ENCODE assay signal across 9 cellular contexts in the genomic region with DNA sequence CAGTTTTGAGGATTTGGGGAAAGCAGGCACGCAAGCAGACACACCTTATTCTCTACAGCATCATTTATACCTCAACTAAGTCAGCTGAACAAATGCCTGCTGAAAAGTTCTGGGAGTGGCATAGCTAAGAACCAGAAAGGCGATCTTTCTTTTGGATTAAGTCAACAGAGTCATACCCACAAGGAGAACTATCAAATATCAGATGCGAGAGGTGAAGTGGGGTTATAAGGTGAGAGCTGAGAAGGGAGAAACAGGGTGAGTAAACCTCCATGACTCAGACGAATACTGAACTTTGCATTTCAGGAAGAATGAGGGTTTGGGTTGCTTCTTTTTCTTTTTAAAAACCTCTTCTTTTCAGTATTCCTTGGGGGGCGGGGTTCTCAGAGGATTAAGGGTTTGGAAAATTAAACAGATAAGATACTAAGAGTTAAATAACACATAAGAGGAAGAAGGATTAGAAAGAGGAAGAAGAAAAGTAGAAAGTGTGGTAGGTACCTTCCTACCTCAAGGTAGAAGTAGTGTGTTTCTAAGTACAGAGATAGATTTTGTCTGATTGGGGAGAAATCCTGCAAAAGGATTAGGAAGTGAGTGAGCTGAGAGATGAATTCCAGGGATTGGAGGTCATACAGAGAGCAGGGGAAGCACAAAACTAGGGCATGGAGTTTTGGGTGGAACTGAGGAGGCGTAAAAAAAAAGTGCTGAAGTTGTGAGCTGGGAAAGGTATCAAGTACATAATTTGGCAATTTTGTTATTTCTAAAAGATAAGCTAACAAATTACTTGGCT. TPM values are rescaled to one million over a fixed set of nuclear protein-coding genes. Genes with fewer than 3 reads are reported as not detected.
A peak's percentile ranks its signal among the peaks of the same experiment; 100 is the strongest.
DNase-seq lines count a peak whose midpoint lies in the region; ATAC-seq and TF ChIP-seq lines count a peak whose summit lies in the region.
"Had no signal": no experiment of that assay in that cellular context is flagged by ENCODE, and none has a peak within 500 bp of the region (broad histone marks: within the 10 kb centered on the region; RNA-seq: fewer than 3 reads in every experiment).

No MANE protein-coding gene starts in this region.

- TF ChIP-seq CTCF in esophagus muscularis mucosa (IDR thresholded peaks at IDR 0.05) (no peak), heart right ventricle (IDR thresholded peaks at IDR 0.05) (no peak), uterus (IDR thresholded peaks at IDR 0.05) (no peak)

- H3K36me3 ChIP-seq in esophagus muscularis mucosa (no peaks in the 10 kb centered on the region), heart right ventricle (peaks cover 0 to 5% (median 0%) of the 10 kb centered on the region in 9 donors), uterus (no peaks in the 10 kb centered on the region)

- no peaks in the 10 kb centered on the region for H3K27me3 ChIP-seq in esophagus muscularis mucosa
- no peaks in the 10 kb centered on the region for H3K27me3 ChIP-seq in heart right ventricle
- H3K27me3 ChIP-seq in uterus = no peaks in the 10 kb centered on the region

- peak; percentile 51 for ATAC-seq in GM18868 (IDR thresholded peaks at IDR 0.05; ENCODE audit: unreplicated experiment)
- no peak for ATAC-seq in heart right ventricle

- DNase-seq in A172 (ENCODE audit: low spot score) (peak; percentile 27), NCI-H69 (lab: John Stamatoyannopoulos, UW) (peak; percentile 51), fibroblast of peridontal ligament (ENCODE audit: extremely low read depth) (peak; percentile 13), HuH-7 (ENCODE audit: low spot score) (no peak), esophagus muscularis mucosa (ENCODE audit: extremely low spot score) (no peak), heart right ventricle (no peak), uterus (no peak)

- no peak for TF ChIP-seq POLR2A in esophagus muscularis mucosa (IDR thresholded peaks at IDR 0.05; ENCODE audit: low read depth)
- no peak for TF ChIP-seq POLR2A in uterus (IDR thresholded peaks at IDR 0.05)

- no peak for TF ChIP-seq EP300 in esophagus muscularis mucosa (IDR thresholded peaks at IDR 0.05)

- H3K4me3 ChIP-seq in esophagus muscularis mucosa (no peak overlapping the region), heart right ventricle (no peak overlapping the region), uterus (no peak overlapping the region)

- H3K27ac ChIP-seq in esophagus muscularis mucosa (replicated peaks in 1 of 4) (no peak overlapping the region), heart right ventricle (no peak overlapping the region), uterus (no peak overlapping the region)
- H3K27ac ChIP-seq: HL-60 had no signal

- intact Hi-C loops in esophagus muscularis mucosa (cut with DNase I) = no loop called here
- intact Hi-C loops in heart right ventricle (cut with DNase I) = no loop called here
- intact Hi-C loops in uterus (cut with DNase I; ENCODE audit: low total_unique reads) = no loop called here

- WGBS in esophagus muscularis mucosa = 85% methylated on average over 6 of the region's 6 CpGs
- WGBS in heart right ventricle, 2 donors = 84 to 86% methylated on average over 6 of the region's 6 CpGs

- H3K9me3 ChIP-seq in esophagus muscularis mucosa (no peaks in the 10 kb centered on the region), heart right ventricle (no peaks in the 10 kb centered on the region), uterus (no peaks in the 10 kb centered on the region)

- peaks cover 0 to 18% (median 2%) of the 10 kb centered on the region in 4 donors for H3K4me1 ChIP-seq in esophagus muscularis mucosa
- peaks cover 0 to 13% (median 6%) of the 10 kb centered on the region in 9 donors for H3K4me1 ChIP-seq in heart right ventricle
- H3K4me1 ChIP-seq in uterus = no peaks in the 10 kb centered on the region

RNA-seq across cellular contexts. Expression of gene ICE2, which starts 41.3 kb away (rescaled TPM):
- total RNA-seq in A172 (2014; rRNA removed; shearing (Covaris generic)) = 29.2 and 31.9 TPM in 2 replicates
- total RNA-seq in esophagus muscularis mucosa = 10 to 100 TPM; 17.4 to 30.4 (median 21.3) TPM
- total RNA-seq in heart right ventricle = 10 to 100 TPM; 23.2 to 33.4 (median 27.1) TPM
- polyA plus RNA-seq in heart right ventricle = 10 to 100 TPM in 1 of 2 donors, 1 to 10 TPM in 1; 6.3 to 16.4 TPM
- 10 to 100 TPM; 18.2 to 89.9 (median 43.7) TPM for total RNA-seq in uterus

Comparison
In these comparisons a context has a peak if more than half of its experiments do, and no peak if none do; other contexts are left out.
1. DNase-seq: peak in A172 (single experiment), NCI-H69 (single experiment) and fibroblast of peridontal ligament (single experiment); none in HuH-7 (single experiment), esophagus muscularis mucosa (single experiment), heart right ventricle (0 of 2) and uterus (0 of 2).